ENCODE assay signal across 8 cellular contexts in the genomic region with DNA sequence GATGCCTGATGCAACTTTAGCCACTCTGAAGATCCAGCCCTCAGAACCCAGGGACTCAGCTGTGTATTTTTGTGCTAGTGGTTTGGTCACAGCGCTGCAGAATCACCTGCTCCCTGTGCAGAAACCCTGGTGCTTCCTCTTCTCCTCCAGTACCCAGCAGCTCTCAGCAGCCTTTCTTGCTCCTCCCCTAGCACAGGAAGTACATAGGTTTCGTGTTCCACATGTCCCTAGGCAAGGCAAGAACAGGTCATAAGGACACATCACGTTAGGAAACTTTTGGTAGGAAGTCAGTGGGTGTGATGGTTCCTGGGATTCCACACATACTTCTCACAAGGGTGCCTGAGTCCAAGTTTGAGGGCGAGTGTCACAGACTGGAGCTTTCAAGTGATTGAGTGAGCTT.
DNase-seq lines count a peak whose midpoint lies in the region; ATAC-seq and TF ChIP-seq lines count a peak whose summit lies in the region.

No MANE protein-coding gene starts in this region.

- peaks cover 10% of the 10 kb centered on the region for H3K4me1 Mint-ChIP-seq in central memory CD8-positive, alpha-beta T cell

- peak overlapping the region; percentile 7 for H3K4me3 Mint-ChIP-seq in central memory CD8-positive, alpha-beta T cell

- H3K36me3 Mint-ChIP-seq in central memory CD8-positive, alpha-beta T cell (ENCODE audit: insufficient read depth): peaks cover 2% of the 10 kb centered on the region

- DNase-seq in MM.1S (peak; percentile 88), foreskin melanocyte (no peak), NCI-H146 treated with DMSO at 0.1 percent for 48 hours (lab: John Stamatoyannopoulos, UW; ENCODE audit: unreplicated experiment) (no peak), HuH-7 (ENCODE audit: low spot score) (no peak), SHP77 (lab: John Stamatoyannopoulos, UW) (no peak)
- DNase-seq in central memory CD8-positive, alpha-beta T cell (ENCODE audit: low spot score in 2 of 2): no peak

- no peaks in the 10 kb centered on the region for H3K9me3 ChIP-seq in MM.1S (replicated peaks; ENCODE audit: insufficient read depth, low read length)

- H3K27ac Mint-ChIP-seq in central memory CD8-positive, alpha-beta T cell (ENCODE audit: low read depth): no peak overlapping the region

- H3K79me2 ChIP-seq in MM.1S (ENCODE audit: low read length): no peaks in the 10 kb centered on the region

- no peaks in the 10 kb centered on the region for H3K27me3 Mint-ChIP-seq in central memory CD8-positive, alpha-beta T cell

- ATAC-seq in GM18499 (IDR thresholded peaks at IDR 0.05; ENCODE audit: insufficient read depth, unreplicated experiment) (peak; percentile 37), GM21737 (IDR thresholded peaks at IDR 0.05; ENCODE audit: unreplicated experiment) (peak; percentile 74)
- ATAC-seq in central memory CD8-positive, alpha-beta T cell (replicated peaks; ENCODE audit: extremely low read depth, poor library complexity, severe bottlenecking): peak; percentile 65

- peaks cover 29% of the 10 kb centered on the region for H3K4me1 ChIP-seq in MM.1S (ENCODE audit: low read length)

- peaks cover 9% of the 10 kb centered on the region for H3F3A ChIP-seq in MM.1S (ENCODE audit: insufficient read depth, low read length)

- peak overlapping the region; percentile 52; the same call in 1 of the 2 replicates for H3K27ac ChIP-seq in MM.1S (ENCODE audit: low read length)

- no peaks in the 10 kb centered on the region for H3K27me3 ChIP-seq in MM.1S (replicated peaks; ENCODE audit: insufficient read depth, low read length)

- peak overlapping the region; percentile 9; the same call in 1 of the 2 replicates for H3K4me3 ChIP-seq in MM.1S (ENCODE audit: low read length)

- no peaks in the 10 kb centered on the region for H3K36me3 ChIP-seq in MM.1S (replicated peaks; ENCODE audit: insufficient read depth, low read length)

- H3K9me2 ChIP-seq in MM.1S (replicated peaks; ENCODE audit: insufficient read depth, low read length): no peaks in the 10 kb centered on the region

- peak overlapping the region; percentile 46 for H3K4me2 ChIP-seq in MM.1S (ENCODE audit: low read depth, low read length)

- H3K9ac ChIP-seq in MM.1S (ENCODE audit: low read length): no peak overlapping the region; the same call in 1 of the 2 replicates

- no peak for TF ChIP-seq CTCF in MM.1S (IDR thresholded peaks at IDR 0.05; ENCODE audit: low read length)

- no peaks in the 10 kb centered on the region for H4K20me1 ChIP-seq in MM.1S (ENCODE audit: insufficient read depth, low read length)

- no peaks in the 10 kb centered on the region for H3K9me3 Mint-ChIP-seq in central memory CD8-positive, alpha-beta T cell

- peak overlapping the region; percentile 78 for H2AFZ ChIP-seq in MM.1S (ENCODE audit: low read length)
